In the genomic region with DNA sequence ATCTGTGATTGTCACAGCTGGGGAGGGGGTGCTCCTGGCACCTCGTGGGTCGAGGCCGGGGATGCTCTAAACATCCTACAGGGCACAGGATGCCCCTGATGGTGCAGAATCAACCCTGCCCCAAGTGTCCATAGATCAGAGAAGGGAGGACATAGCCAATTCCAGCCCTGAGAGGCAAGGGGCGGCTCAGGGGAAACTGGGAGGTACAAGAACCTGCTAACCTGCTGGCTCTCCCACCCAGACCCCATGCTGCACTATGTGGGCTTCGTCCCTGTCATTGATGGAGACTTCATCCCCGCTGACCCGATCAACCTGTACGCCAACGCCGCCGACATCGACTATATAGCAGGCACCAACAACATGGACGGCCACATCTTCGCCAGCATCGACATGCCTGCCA, we compare ENCODE assay signal across 3 cellular contexts. TPM values are rescaled to one million over a fixed set of nuclear protein-coding genes. Genes with fewer than 3 reads are reported as not detected.
"Had no signal": no experiment of that assay in that cellular context is flagged by ENCODE, and none has a peak within 500 bp of the region (broad histone marks: within the 10 kb centered on the region; RNA-seq: fewer than 3 reads in every experiment).

No MANE protein-coding gene starts in this region.

RNA-seq across cellular contexts. Expression of gene CEL, which starts 6.7 kb away (rescaled TPM):
- total RNA-seq: occipital lobe, osteoblast had no signal
- polyA plus RNA-seq: naive thymus-derived CD4-positive, alpha-beta T cell had no signal
